In genomic region chr3:190614466-190615384, GRCh38 we compare ENCODE assay signal across 1 cellular context.
A peak's percentile ranks its signal among the peaks of the same experiment; 100 is the strongest.
TF ChIP-seq lines count a peak whose summit lies in the region.

No MANE protein-coding gene starts in this region.

TF ChIP-seq in HepG2, 621 proteins besides CTCF, POLR2A, EP300 and RAD21 (continued from another document):
- TF ChIP-seq HOXA5 (CRISPR knock-in tag; IDR thresholded peaks at IDR 0.05) (peak; percentile 60; the same call in 1 of the 2 replicates), TBX2 (CRISPR knock-in tag; IDR thresholded peaks at IDR 0.05; ENCODE audit: borderline replicate concordance) (no peak), KLF12 (CRISPR knock-in tag; IDR thresholded peaks at IDR 0.05; ENCODE audit: borderline replicate concordance) (0 out of 2 replicates have a peak, but pooled peaks have one; percentile 23), ZNF772 (CRISPR knock-in tag; IDR thresholded peaks at IDR 0.05) (0 out of 2 replicates have a peak, but pooled peaks have one; percentile 26), ATF2 (CRISPR knock-in tag; IDR thresholded peaks at IDR 0.05) (0 out of 2 replicates have a peak, but pooled peaks have one; percentile 18), SALL1 (CRISPR knock-in tag; IDR thresholded peaks at IDR 0.05) (0 out of 2 replicates have a peak, but pooled peaks have one; percentile 16), AHDC1 (CRISPR knock-in tag; IDR thresholded peaks at IDR 0.05; ENCODE audit: borderline replicate concordance) (0 out of 2 replicates have a peak, but pooled peaks have one; percentile 36), NKX3-1 (CRISPR knock-in tag; IDR thresholded peaks at IDR 0.05) (0 out of 2 replicates have a peak, but pooled peaks have one; percentile 40), ZNF530 (CRISPR knock-in tag; IDR thresholded peaks at IDR 0.05; ENCODE audit: low read depth) (no peak), ZNF710 (CRISPR knock-in tag; IDR thresholded peaks at IDR 0.05; ENCODE audit: borderline replicate concordance) (peak; percentile 83; the same call in 1 of the 2 replicates), ZFP1 (CRISPR knock-in tag; IDR thresholded peaks at IDR 0.05) (no peak), HNF4A (CRISPR knock-in tag; IDR thresholded peaks at IDR 0.05) (peak; percentile 64), HIC2 (CRISPR knock-in tag; IDR thresholded peaks at IDR 0.05; ENCODE audit: low read depth) (no peak), SOX6 (IDR thresholded peaks at IDR 0.05) (no peak), SOX6 (CRISPR knock-in tag; IDR thresholded peaks at IDR 0.05) (peak; percentile 75), ZNF503 (CRISPR knock-in tag; IDR thresholded peaks at IDR 0.05) (peak; percentile 46; the same call in 1 of the 2 replicates), GATAD2A (CRISPR knock-in tag; IDR thresholded peaks at IDR 0.05) (peak; percentile 57; the same call in 1 of the 2 replicates), NFIC (IDR thresholded peaks at IDR 0.05; ENCODE audit: low read length) (0 out of 2 replicates have a peak, but pooled peaks have one; percentile 26), FOXP1 (IDR thresholded peaks at IDR 0.05) (no peak), FOXP1 (CRISPR knock-in tag; IDR thresholded peaks at IDR 0.05) (0 out of 2 replicates have a peak, but pooled peaks have one; percentile 15), ZNF709 (CRISPR knock-in tag; IDR thresholded peaks at IDR 0.05) (no peak), FOXJ3 (CRISPR knock-in tag; IDR thresholded peaks at IDR 0.05; ENCODE audit: borderline replicate concordance) (peak; percentile 31; the same call in 1 of the 2 replicates), POGZ (CRISPR knock-in tag; IDR thresholded peaks at IDR 0.05) (peak; percentile 60), ZNF142 (CRISPR knock-in tag; IDR thresholded peaks at IDR 0.05) (no peak), GFI1 (CRISPR knock-in tag; IDR thresholded peaks at IDR 0.05; ENCODE audit: borderline replicate concordance) (peak; percentile 70)
